Comparison of ENCODE assay signal across 1 cellular context in genomic region chr2:195656859-195657633, GRCh38.
TF ChIP-seq lines count a peak whose summit lies in the region.

Gene SLC39A10, plus strand, starts transcription at chr2:195657226. Its CDS starts 22,817 bp downstream, at chr2:195680043.

TF ChIP-seq in HepG2, 621 proteins besides CTCF, POLR2A, EP300 and RAD21 (continued from another document and continues in another):
- TF ChIP-seq POLR2G (IDR thresholded peaks at IDR 0.05; ENCODE audit: low read depth, low read length) (peak; percentile 99), ZSCAN22 (CRISPR knock-in tag; IDR thresholded peaks at IDR 0.05) (peak; percentile 35; the same call in 1 of the 2 replicates), ZNF501 (CRISPR knock-in tag; IDR thresholded peaks at IDR 0.05) (peak; percentile 88), TCF7 (IDR thresholded peaks at IDR 0.05; ENCODE audit: low read depth) (no peak), ONECUT2 (CRISPR knock-in tag; IDR thresholded peaks at IDR 0.05) (no peak), ZNF558 (CRISPR knock-in tag; IDR thresholded peaks at IDR 0.05; ENCODE audit: borderline replicate concordance) (no peak), PBX2 (CRISPR knock-in tag; IDR thresholded peaks at IDR 0.05) (no peak), CREM (IDR thresholded peaks at IDR 0.05) (no peak), CREM (CRISPR knock-in tag; IDR thresholded peaks at IDR 0.05) (no peak), ZNF772 (CRISPR knock-in tag; IDR thresholded peaks at IDR 0.05) (peak; percentile 73; the same call in 1 of the 2 replicates), ZNF275 (CRISPR knock-in tag; IDR thresholded peaks at IDR 0.05; ENCODE audit: borderline replicate concordance) (0 out of 2 replicates have a peak, but pooled peaks have one; percentile 67), ZKSCAN5 (CRISPR knock-in tag; IDR thresholded peaks at IDR 0.05) (peak; percentile 68; the same call in 1 of the 2 replicates), HINFP (CRISPR knock-in tag; IDR thresholded peaks at IDR 0.05; ENCODE audit: low read depth) (peak; percentile 30), HNRNPH1 (optimal IDR thresholded peaks at IDR 0.05; ENCODE audit: low read depth, low read length) (peak; percentile 100), STAT6 (CRISPR knock-in tag; IDR thresholded peaks at IDR 0.05; ENCODE audit: borderline replicate concordance) (peak; percentile 62; the same call in 1 of the 2 replicates), E2F5 (CRISPR knock-in tag; conservative IDR thresholded peaks at IDR 0.05) (no peak), NFE2 (CRISPR knock-in tag; IDR thresholded peaks at IDR 0.05) (no peak), FOSL2 (CRISPR knock-in tag; IDR thresholded peaks at IDR 0.05) (0 out of 2 replicates have a peak, but pooled peaks have one; percentile 48), TMF1 (CRISPR knock-in tag; IDR thresholded peaks at IDR 0.05; ENCODE audit: low read depth) (peak; percentile 89; the same call in 1 of the 2 replicates), ZNF512 (CRISPR knock-in tag; IDR thresholded peaks at IDR 0.05) (no peak), ZNF572 (CRISPR knock-in tag; IDR thresholded peaks at IDR 0.05) (peak; percentile 86; the same call in 1 of the 2 replicates), NR2F6 (IDR thresholded peaks at IDR 0.05) (no peak), NR2F6 (CRISPR knock-in tag; IDR thresholded peaks at IDR 0.05) (peak; percentile 24; the same call in 1 of the 2 replicates), ZMYM3 (CRISPR knock-in tag; IDR thresholded peaks at IDR 0.05) (peak; percentile 32; the same call in 1 of the 2 replicates), MYPOP (CRISPR knock-in tag; IDR thresholded peaks at IDR 0.05) (peak; percentile 92), BCL3 (CRISPR knock-in tag; IDR thresholded peaks at IDR 0.05) (peak; percentile 64), BRCA1 (CRISPR knock-in tag; IDR thresholded peaks at IDR 0.05) (no peak), SRSF4 (IDR thresholded peaks at IDR 0.05; ENCODE audit: low read depth, low read length, poor library complexity, severe bottlenecking) (no peak), MED1 (CRISPR knock-in tag; IDR thresholded peaks at IDR 0.05) (no peak; the same call in none of the 2 replicates), ZBTB26 (CRISPR knock-in tag; IDR thresholded peaks at IDR 0.05; ENCODE audit: borderline replicate concordance) (peak; percentile 50; the same call in 1 of the 2 replicates), NKX3-1 (CRISPR knock-in tag; IDR thresholded peaks at IDR 0.05) (peak; percentile 48), ZFX (CRISPR knock-in tag; IDR thresholded peaks at IDR 0.05; ENCODE audit: low read depth) (no peak; the same call in 1 of the 2 replicates), PITX1 (CRISPR knock-in tag; IDR thresholded peaks at IDR 0.05) (peak; percentile 82), ZBTB49 (CRISPR knock-in tag; IDR thresholded peaks at IDR 0.05; ENCODE audit: borderline replicate concordance) (no peak), ZSCAN21 (CRISPR knock-in tag; IDR thresholded peaks at IDR 0.05; ENCODE audit: borderline replicate concordance) (0 out of 2 replicates have a peak, but pooled peaks have one; percentile 68), GATAD1 (CRISPR knock-in tag; IDR thresholded peaks at IDR 0.05) (peak; percentile 52), RFXANK (CRISPR knock-in tag; IDR thresholded peaks at IDR 0.05) (peak; percentile 95; the same call in 1 of the 2 replicates), CENPX (CRISPR knock-in tag; IDR thresholded peaks at IDR 0.05) (no peak), ZMAT3 (CRISPR knock-in tag; conservative IDR thresholded peaks at IDR 0.05) (peak; percentile 75; the same call in 1 of the 2 replicates), SP2 (CRISPR knock-in tag; IDR thresholded peaks at IDR 0.05) (no peak), ZNF446 (CRISPR knock-in tag; IDR thresholded peaks at IDR 0.05) (0 out of 2 replicates have a peak, but pooled peaks have one; percentile 38), SMYD3 (CRISPR knock-in tag; IDR thresholded peaks at IDR 0.05) (no peak; the same call in 1 of the 2 replicates), TBP (CRISPR knock-in tag; IDR thresholded peaks at IDR 0.05) (no peak), AKAP8 (CRISPR knock-in tag; IDR thresholded peaks at IDR 0.05) (no peak), PHF5A (CRISPR knock-in tag; IDR thresholded peaks at IDR 0.05; ENCODE audit: low read depth, unreplicated experiment) (no peak), PRDM10 (CRISPR knock-in tag; IDR thresholded peaks at IDR 0.05; ENCODE audit: low read depth) (no peak)
